In genomic region chr21:43815107-43815742, GRCh38 we compare ENCODE assay signal across 18 cellular contexts. TPM values are rescaled to one million over a fixed set of nuclear protein-coding genes. Genes with fewer than 3 reads are reported as not detected.
DNase-seq lines count a peak whose midpoint lies in the region; ATAC-seq and TF ChIP-seq lines count a peak whose summit lies in the region.
"Had no signal": no experiment of that assay in that cellular context is flagged by ENCODE, and none has a peak within 500 bp of the region (broad histone marks: within the 10 kb centered on the region; RNA-seq: fewer than 3 reads in every experiment).

No MANE protein-coding gene starts in this region.

- POLR2A ChIA-PET in activated naive CD8-positive, alpha-beta T cell treated with anti-CD3 and anti-CD28 coated beads, Interleukin-2, amount 10 ng/mL, durations not matched to agents 7 days and 5 days (lab: Charles Lee): no interaction called here

- H3K4me3 Mint-ChIP-seq in activated naive CD8-positive, alpha-beta T cell treated with anti-CD3 and anti-CD28 coated beads, Interleukin-2, amount 10 ng/mL, durations not matched to agents 7 days and 5 days: no peak overlapping the region
- H3K4me3 Mint-ChIP-seq in activated naive CD8-positive, alpha-beta T cell treated with anti-CD3 and anti-CD28 coated beads for 36 hours: no peak overlapping the region

- no peaks in the 10 kb centered on the region for H3K36me3 ChIP-seq in psoas muscle (ENCODE audit: insufficient read depth in 1 of 2, low read depth in 1 of 2)
- H3K36me3 ChIP-seq: ascending aorta, neutrophil had no signal

- WGBS in psoas muscle, 3 donors: 30 to 45% (median 42%) methylated on average over 14 to 26 of the region's 28 CpGs

- peaks cover 19% of the 10 kb centered on the region for H3K4me1 ChIP-seq in psoas muscle

- ATAC-seq in activated naive CD8-positive, alpha-beta T cell treated with anti-CD3 and anti-CD28 coated beads, Interleukin-2, amount 10 ng/mL, durations not matched to agents 7 days and 5 days (ENCODE audit: low read depth): no peak
- no peak for ATAC-seq in psoas muscle
- no peak for ATAC-seq in HG03354 (IDR thresholded peaks at IDR 0.05; ENCODE audit: poor library complexity, severe bottlenecking, unreplicated experiment)
- ATAC-seq: sciatic nerve had no signal

- peak overlapping the region; percentile 39 for H3K27ac Mint-ChIP-seq in activated naive CD8-positive, alpha-beta T cell treated with anti-CD3 and anti-CD28 coated beads, Interleukin-2, amount 10 ng/mL, durations not matched to agents 7 days and 5 days
- H3K27ac Mint-ChIP-seq in activated naive CD8-positive, alpha-beta T cell treated with anti-CD3 and anti-CD28 coated beads for 36 hours: no peak overlapping the region

- no peak overlapping the region for H3K4me3 ChIP-seq in psoas muscle
- no peak overlapping the region for H3K4me3 ChIP-seq in dorsolateral prefrontal cortex
- H3K4me3 ChIP-seq: ascending aorta, testis had no signal

- DNase-seq in activated naive CD8-positive, alpha-beta T cell treated with anti-CD3 and anti-CD28 coated beads, Interleukin-2, amount 10 ng/mL, durations not matched to agents 7 days and 5 days: no peak
- no peak for DNase-seq in activated naive CD8-positive, alpha-beta T cell treated with anti-CD3 and anti-CD28 coated beads for 36 hours
- DNase-seq in NCI-H1930 (lab: John Stamatoyannopoulos, UW) (peak; percentile 28 to 36), psoas muscle (peak; percentile 13 to 48), GM19240 (ENCODE audit: insufficient read length, low spot score) (no peak), dorsolateral prefrontal cortex (no peak)
- DNase-seq in effector CD8-positive, alpha-beta T cell (lab: John Stamatoyannopoulos, UW): peak; percentile 32
- DNase-seq: activated CD8-positive, alpha-beta memory T cell treated with anti-CD3 and anti-CD28 coated beads for 24 hours; activated effector memory CD4-positive, alpha-beta T cell treated with anti-CD3 and anti-CD28 coated beads, Interleukin-2, amount 50 U/mL, for 16 hours; OCI-M1; stimulated activated CD4-positive, alpha-beta T cell treated with anti-CD3 and anti-CD28 coated beads, Interleukin-4, amount 100 ng/mL, for 1 hour; stimulated activated CD8-positive, alpha-beta memory T cell treated with anti-CD3 and anti-CD28 coated beads, Interleukin-4, amount 100 ng/mL, for 48 hours; testis had no signal

- no peaks in the 10 kb centered on the region for H3K27me3 Mint-ChIP-seq in activated naive CD8-positive, alpha-beta T cell treated with anti-CD3 and anti-CD28 coated beads, Interleukin-2, amount 10 ng/mL, durations not matched to agents 7 days and 5 days
- H3K27me3 Mint-ChIP-seq in activated naive CD8-positive, alpha-beta T cell treated with anti-CD3 and anti-CD28 coated beads for 36 hours: no peaks in the 10 kb centered on the region

- TF ChIP-seq CTCF in psoas muscle (IDR thresholded peaks at IDR 0.05): no peak
- no peak for TF ChIP-seq CTCF in dorsolateral prefrontal cortex (IDR thresholded peaks at IDR 0.05 in 54 of 56, conservative IDR thresholded peaks at IDR 0.05 in 2 of 56; ENCODE audit: low read depth in 1 of 56, partially characterized antibody in 56 of 56)

- H3K9me3 Mint-ChIP-seq in activated naive CD8-positive, alpha-beta T cell treated with anti-CD3 and anti-CD28 coated beads, Interleukin-2, amount 10 ng/mL, durations not matched to agents 7 days and 5 days: peaks cover 3% of the 10 kb centered on the region
- H3K9me3 Mint-ChIP-seq in activated naive CD8-positive, alpha-beta T cell treated with anti-CD3 and anti-CD28 coated beads for 36 hours: peaks cover 5% of the 10 kb centered on the region

- H3K9me3 ChIP-seq in psoas muscle: no peaks in the 10 kb centered on the region
- H3K9me3 ChIP-seq: ascending aorta, neutrophil, testis had no signal

- H3K4me1 Mint-ChIP-seq in activated naive CD8-positive, alpha-beta T cell treated with anti-CD3 and anti-CD28 coated beads, Interleukin-2, amount 10 ng/mL, durations not matched to agents 7 days and 5 days: peaks cover 16% of the 10 kb centered on the region
- H3K4me1 Mint-ChIP-seq in activated naive CD8-positive, alpha-beta T cell treated with anti-CD3 and anti-CD28 coated beads for 36 hours: peaks cover 6% of the 10 kb centered on the region

- H3K27ac ChIP-seq in psoas muscle: no peak overlapping the region
- no peak overlapping the region for H3K27ac ChIP-seq in dorsolateral prefrontal cortex
- H3K27ac ChIP-seq: ascending aorta, epithelial cell of prostate, neutrophil, testis had no signal

- H3K27me3 ChIP-seq in psoas muscle (ENCODE audit: insufficient read depth in 3 of 3, low read length in 2 of 3) (no peaks in the 10 kb centered on the region), dorsolateral prefrontal cortex (no peaks in the 10 kb centered on the region)
- H3K27me3 ChIP-seq: ascending aorta, testis had no signal

- intact Hi-C loops in psoas muscle (cut with DNase I) (loop anchor here in 1 of 2 donors (10.0 kb wide), 2 partner anchors 50 to 60 kb away; partner anchors contain the start of gene AGPAT3), dorsolateral prefrontal cortex (cut with DNase I) (loop anchor here in 1 of 2 donors (10.0 kb wide), 1 partner anchor 510 kb away; no protein-coding TSS in a partner anchor)

- peaks cover 6% of the 10 kb centered on the region for H3K36me3 Mint-ChIP-seq in activated naive CD8-positive, alpha-beta T cell treated with anti-CD3 and anti-CD28 coated beads, Interleukin-2, amount 10 ng/mL, durations not matched to agents 7 days and 5 days
- H3K36me3 Mint-ChIP-seq in activated naive CD8-positive, alpha-beta T cell treated with anti-CD3 and anti-CD28 coated beads for 36 hours: peaks cover 2% of the 10 kb centered on the region

RNA-seq across cellular contexts. Expression of gene RRP1, which starts 25.8 kb away (rescaled TPM):
- 10 to 100 TPM; 28.1 to 28.6 TPM for total RNA-seq in activated naive CD8-positive, alpha-beta T cell treated with anti-CD3 and anti-CD28 coated beads, Interleukin-2, amount 10 ng/mL, durations not matched to agents 7 days and 5 days
- 10 to 100 TPM; 89.4 to 90.7 TPM for total RNA-seq in activated naive CD8-positive, alpha-beta T cell treated with anti-CD3 and anti-CD28 coated beads for 36 hours
- total RNA-seq in psoas muscle (10 to 100 TPM in 3 of 4 donors, 1 to 10 TPM in 1; 9.5 to 29.7 (median 19.2) TPM), dorsolateral prefrontal cortex (10 to 100 TPM; 22.5 to 48.3 (median 31.5) TPM)
- polyA plus RNA-seq in psoas muscle: 10 to 100 TPM; 14.7 to 22.0 (median 16.3) TPM

RNA-seq across cellular contexts. Expression of gene CSTB, which starts 39.1 kb away (rescaled TPM):
- total RNA-seq in activated naive CD8-positive, alpha-beta T cell treated with anti-CD3 and anti-CD28 coated beads, Interleukin-2, amount 10 ng/mL, durations not matched to agents 7 days and 5 days: 10 to 100 TPM; 59.5 to 60.2 TPM
- total RNA-seq in activated naive CD8-positive, alpha-beta T cell treated with anti-CD3 and anti-CD28 coated beads for 36 hours: 10 to 100 TPM; 33.6 to 35.1 TPM
- 10 to 100 TPM; 16.0 to 24.8 (median 20.7) TPM for total RNA-seq in psoas muscle
- 10 to 100 TPM; 16.7 to 35.2 (median 25.2) TPM for polyA plus RNA-seq in psoas muscle
- total RNA-seq in dorsolateral prefrontal cortex: 10 to 100 TPM; 21.2 to 46.5 (median 30.9) TPM

RNA-seq across cellular contexts. Expression of gene AGPAT3, which starts 49.8 kb away (rescaled TPM):
- 10 to 100 TPM; 75.4 to 76.3 TPM for total RNA-seq in activated naive CD8-positive, alpha-beta T cell treated with anti-CD3 and anti-CD28 coated beads, Interleukin-2, amount 10 ng/mL, durations not matched to agents 7 days and 5 days
- total RNA-seq in activated naive CD8-positive, alpha-beta T cell treated with anti-CD3 and anti-CD28 coated beads for 36 hours: 10 to 100 TPM; 61.2 to 66.0 TPM
- total RNA-seq in psoas muscle (100 to 1,000 TPM in 1 of 4 donors, 10 to 100 TPM in 3; 47.9 to 117 (median 64.4) TPM), dorsolateral prefrontal cortex (100 to 1,000 TPM in 106 of 120 experiments, 10 to 100 TPM in 14; 89.4 to 157 (median 110) TPM)
- 10 to 100 TPM; 28.4 to 70.0 (median 35.7) TPM for polyA plus RNA-seq in psoas muscle

Comparison
In these comparisons a context has a peak if more than half of its experiments do, and no peak if none do; other contexts are left out.
1. DNase-seq: peak in NCI-H1930 (2 of 2), effector CD8-positive, alpha-beta T cell (single experiment) and psoas muscle (2 of 2); none in activated naive CD8-positive, alpha-beta T cell treated with anti-CD3 and anti-CD28 coated beads, Interleukin-2, amount 10 ng/mL, durations not matched to agents 7 days and 5 days (single experiment), activated naive CD8-positive, alpha-beta T cell treated with anti-CD3 and anti-CD28 coated beads for 36 hours (single experiment), GM19240 (single experiment) and dorsolateral prefrontal cortex (0 of 10).